1 cellular context compared by ENCODE assay signal in the genomic region with DNA sequence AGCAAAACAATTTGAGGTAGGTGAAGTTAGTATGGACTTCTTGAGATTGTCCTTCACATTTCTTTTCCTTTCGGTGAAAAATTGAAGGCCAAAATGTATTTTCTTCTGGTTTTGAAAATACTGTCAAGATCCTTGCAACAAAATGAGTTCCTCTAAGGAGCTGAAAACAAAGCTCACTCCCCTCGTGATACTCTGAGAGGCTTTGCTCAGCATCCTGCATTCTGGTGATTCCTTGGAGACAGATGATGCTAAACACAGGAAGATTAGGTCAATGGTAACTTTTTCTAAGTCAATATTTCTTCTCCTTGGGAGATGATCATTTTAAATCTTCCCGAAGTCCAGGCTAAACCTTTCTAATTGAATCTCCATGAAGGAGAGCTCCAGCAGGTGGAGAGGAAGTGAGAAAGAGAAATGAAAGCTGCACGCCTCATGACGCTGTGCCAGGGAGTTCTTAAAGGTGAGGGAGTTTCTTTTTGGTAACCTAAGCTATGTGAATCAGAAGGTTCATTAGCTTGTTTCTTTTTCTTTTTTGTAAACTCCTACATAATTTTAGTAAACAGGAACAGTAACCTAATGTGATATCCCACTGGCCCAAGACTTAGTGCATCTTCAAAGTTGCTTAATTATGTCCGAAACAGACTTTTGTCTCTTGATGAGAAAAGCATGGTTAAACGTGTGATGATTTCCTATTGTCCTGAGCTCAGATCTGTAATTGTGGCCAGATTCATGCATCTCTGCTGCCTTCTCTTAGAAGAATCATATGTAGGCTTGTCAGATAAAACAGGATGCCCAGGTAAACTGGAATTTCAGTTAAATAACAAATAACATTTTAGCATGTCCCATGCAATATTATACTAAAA.
TF ChIP-seq lines count a peak whose summit lies in the region.

No MANE protein-coding gene starts in this region.

TF ChIP-seq in WTC11, 78 proteins besides CTCF, POLR2A, EP300 and RAD21 (continued from another document):
- TF ChIP-seq, protein P1, sequence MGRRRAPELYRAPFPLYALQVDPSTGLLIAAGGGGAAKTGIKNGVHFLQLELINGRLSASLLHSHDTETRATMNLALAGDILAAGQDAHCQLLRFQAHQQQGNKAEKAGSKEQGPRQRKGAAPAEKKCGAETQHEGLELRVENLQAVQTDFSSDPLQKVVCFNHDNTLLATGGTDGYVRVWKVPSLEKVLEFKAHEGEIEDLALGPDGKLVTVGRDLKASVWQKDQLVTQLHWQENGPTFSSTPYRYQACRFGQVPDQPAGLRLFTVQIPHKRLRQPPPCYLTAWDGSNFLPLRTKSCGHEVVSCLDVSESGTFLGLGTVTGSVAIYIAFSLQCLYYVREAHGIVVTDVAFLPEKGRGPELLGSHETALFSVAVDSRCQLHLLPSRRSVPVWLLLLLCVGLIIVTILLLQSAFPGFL (CRISPR knock-in tag; IDR thresholded peaks at IDR 0.05; ENCODE audit: borderline replicate concordance) = no peak
